Comparison of ENCODE assay signal across 8 cellular contexts in genomic region chr10:80078448-80079311, GRCh38. TPM values are rescaled to one million over a fixed set of nuclear protein-coding genes. Genes with fewer than 3 reads are reported as not detected.
DNase-seq lines count a peak whose midpoint lies in the region; ATAC-seq and TF ChIP-seq lines count a peak whose summit lies in the region.

Gene TMEM254 (plus strand): TSS chr10:80078665. CDS start chr10:80078700, 35 bp downstream.

- no TSS peak for BruUV-seq in mammary epithelial cell (replicated peaks; lab: Mats Ljungman, UMichigan)

- dilution Hi-C loops in mammary epithelial cell (cut with HindIII; ENCODE audit: low sequenced_read_pairs), result no loop called here

- intact Hi-C loops in mammary epithelial cell (cut with micrococcal nuclease), result loop anchor here (5.0 kb wide), 1 partner anchor 64 kb away; no protein-coding TSS in a partner anchor

- WGBS in mammary epithelial cell (ENCODE audit: low coverage, missing lambda C conversion rate), result 3% methylated on average over 26 of the region's 64 CpGs
- WGBS in smooth muscle cell (ENCODE audit: low lambda C conversion rate), result under 1% methylated on average over 61 of the region's 64 CpGs

- peak within 1 kb of the TSS; percentile 92 for H3K4me3 ChIP-seq in ACC112 (ENCODE audit: low read depth, low read length)
- peak within 1 kb of the TSS; percentile 90 for H3K4me3 ChIP-seq in WI38 (ENCODE audit: low read depth, low read length)
- H3K4me3 ChIP-seq in mammary epithelial cell (replicated peaks in 1 of 3; ENCODE audit: insufficient read depth in 1 of 3, low read depth in 2 of 3, low read length in 3 of 3), result peak within 1 kb of the TSS; percentile 67 to 70 (median 69)
- H3K4me3 ChIP-seq in smooth muscle cell, result peak within 1 kb of the TSS; percentile 64

- H3K27me3 ChIP-seq in ACC112 (ENCODE audit: insufficient read depth, low read length), result no peaks in the 10 kb centered on the region
- H3K27me3 ChIP-seq in mammary epithelial cell (ENCODE audit: insufficient read depth, low read length), result no peaks in the 10 kb centered on the region
- no peaks in the 10 kb centered on the region for H3K27me3 ChIP-seq in smooth muscle cell (ENCODE audit: low read depth)

- H3K36me3 ChIP-seq in ACC112 (ENCODE audit: insufficient read depth, low read length) (no peaks in the 10 kb centered on the region), mammary epithelial cell (ENCODE audit: insufficient read depth, low read length) (no peaks in the 10 kb centered on the region), smooth muscle cell (ENCODE audit: low read depth) (no peaks in the 10 kb centered on the region)

- peak within 1 kb of the TSS; percentile 77 for H3K27ac ChIP-seq in ACC112 (ENCODE audit: low read depth, low read length)
- peak within 1 kb of the TSS; percentile 82 for H3K27ac ChIP-seq in mammary epithelial cell (ENCODE audit: insufficient read depth, low read depth, low read length)
- H3K27ac ChIP-seq in smooth muscle cell (ENCODE audit: low read depth), result peak within 1 kb of the TSS; percentile 94

- H3K79me2 ChIP-seq in ACC112 (ENCODE audit: control insufficient read depth, insufficient read depth, low read length, unreplicated experiment) (no peaks in the 10 kb centered on the region), mammary epithelial cell (ENCODE audit: insufficient read depth, low read length) (peaks cover 3% of the 10 kb centered on the region), smooth muscle cell (ENCODE audit: low read depth) (peaks cover 8% of the 10 kb centered on the region)

- CTCF ChIA-PET in mammary epithelial cell (lab: Charles Lee; ENCODE audit: low non-redundant PET), result interaction anchor here (0.6 kb wide), 1 partner anchor 164 kb away, joined by 6 read pairs; no protein-coding TSS in a partner anchor

- H3K9ac ChIP-seq in mammary epithelial cell (ENCODE audit: insufficient read depth, low read length) (peak within 1 kb of the TSS; percentile 94), smooth muscle cell (ENCODE audit: low read depth) (peak within 1 kb of the TSS; percentile 94)

- H2AFZ ChIP-seq in ACC112 (ENCODE audit: low read length, unreplicated experiment), result peak within 1 kb of the TSS; percentile 93
- H2AFZ ChIP-seq in mammary epithelial cell (ENCODE audit: low read depth, low read length), result peak within 1 kb of the TSS; percentile 93
- peak within 1 kb of the TSS; percentile 99 for H2AFZ ChIP-seq in smooth muscle cell (ENCODE audit: low read depth)

- H3K4me1 ChIP-seq in ACC112 (ENCODE audit: control insufficient read depth, insufficient read depth, low read length, unreplicated experiment) (peaks cover 23% of the 10 kb centered on the region), mammary epithelial cell (ENCODE audit: insufficient read depth, low read length) (peaks cover 25% of the 10 kb centered on the region), smooth muscle cell (ENCODE audit: low read depth) (peaks cover 6% of the 10 kb centered on the region)

- no peak for TF ChIP-seq CTCF in WI38 (IDR thresholded peaks at IDR 0.05; ENCODE audit: low read depth, low read length)
- TF ChIP-seq CTCF in mammary epithelial cell (conservative IDR thresholded peaks at IDR 0.05 in 1 of 2, IDR thresholded peaks at IDR 0.05 in 1 of 2; ENCODE audit: extremely low read depth in 1 of 2, insufficient read depth in 1 of 2, low read depth in 1 of 2, low read length in 2 of 2), result no peak
- no peak for TF ChIP-seq CTCF in smooth muscle cell (IDR thresholded peaks at IDR 0.05; ENCODE audit: borderline replicate concordance, insufficient read depth, poor library complexity, severe bottlenecking)

- H3K9me3 ChIP-seq in mammary epithelial cell (replicated peaks; ENCODE audit: insufficient read depth, low read length), result no peaks in the 10 kb centered on the region
- H3K9me3 ChIP-seq in smooth muscle cell (replicated peaks; ENCODE audit: low read depth), result no peaks in the 10 kb centered on the region

- no peaks in the 10 kb centered on the region for H4K20me1 ChIP-seq in mammary epithelial cell (ENCODE audit: insufficient read depth, low read length)
- no peaks in the 10 kb centered on the region for H4K20me1 ChIP-seq in smooth muscle cell (ENCODE audit: low read depth)

- H3K4me2 ChIP-seq in mammary epithelial cell (ENCODE audit: insufficient read depth, low read depth, low read length) (peak within 1 kb of the TSS; percentile 89), smooth muscle cell (peak within 1 kb of the TSS; percentile 94)

- in situ Hi-C loops in mammary epithelial cell (cut with MboI; ENCODE audit: low sequenced_read_pairs in 2 of 2), result no loop called here

- DNase-seq in NCI-H2171 treated with DMSO at 0.1 percent for 48 hours (lab: John Stamatoyannopoulos, UW), result peak; percentile 77
- peak; percentile 80 for DNase-seq in mammary epithelial cell
- peak; percentile 94 for DNase-seq in iPS-NIHi7 (ENCODE audit: extremely low spot score)
- DNase-seq in smooth muscle cell (lab: John Stamatoyannopoulos, UW; ENCODE audit: unreplicated experiment), result peak; percentile 93

- peaks cover 13% of the 10 kb centered on the region for H3F3A ChIP-seq in smooth muscle cell (ENCODE audit: low read depth)

- ATAC-seq in GM18867 (IDR thresholded peaks at IDR 0.05; ENCODE audit: unreplicated experiment) (peak; percentile 89), HG03097 (IDR thresholded peaks at IDR 0.05; ENCODE audit: low FRiP score, unreplicated experiment) (peak; percentile 82)

RNA-seq across cellular contexts. Expression of gene TMEM254, which starts in this region (rescaled TPM):
- total RNA-seq in mammary epithelial cell, result 10 to 100 TPM; 15.5 to 18.1 TPM
- 21.3 TPM for polyA plus RNA-seq in mammary epithelial cell
- polyA minus RNA-seq in mammary epithelial cell, result 5.3 TPM
- total RNA-seq in smooth muscle cell, result 42.1 and 49.5 TPM in 2 replicates
- polyA plus RNA-seq in smooth muscle cell, result 31.2 and 34.6 TPM in 2 replicates

Comparison
In these comparisons a context has a peak if more than half of its experiments do, and no peak if none do; other contexts are left out.
1. Peak in every context shown above with its lines: DNase-seq, ATAC-seq, H3K4me3 ChIP-seq and H3K27ac ChIP-seq.